In genomic region chr14:23055621-23056256, GRCh38 we compare ENCODE assay signal across 2 cellular contexts.
TF ChIP-seq lines count a peak whose summit lies in the region.

No MANE protein-coding gene starts in this region.

TF ChIP-seq in HepG2, 621 proteins besides CTCF, POLR2A, EP300 and RAD21 (continues in another document):
- TF ChIP-seq ZMYM4 (CRISPR knock-in tag; IDR thresholded peaks at IDR 0.05) (no peak), NKX3-1 (CRISPR knock-in tag; IDR thresholded peaks at IDR 0.05) (no peak), HNRNPLL (IDR thresholded peaks at IDR 0.05; ENCODE audit: low read depth, low read length, poor library complexity, severe bottlenecking) (no peak), ZNF891 (CRISPR knock-in tag; IDR thresholded peaks at IDR 0.05) (0 out of 2 replicates have a peak, but pooled peaks have one; percentile 25), GZF1 (CRISPR knock-in tag; IDR thresholded peaks at IDR 0.05) (no peak; the same call in 1 of the 2 replicates), SKI (IDR thresholded peaks at IDR 0.05; ENCODE audit: partially characterized antibody) (no peak), ZNF205 (CRISPR knock-in tag; IDR thresholded peaks at IDR 0.05) (no peak), ZNF616 (CRISPR knock-in tag; IDR thresholded peaks at IDR 0.05; ENCODE audit: low read depth) (0 out of 2 replicates have a peak, but pooled peaks have one; percentile 52), PTBP1 (IDR thresholded peaks at IDR 0.05; ENCODE audit: low read depth, low read length, poor library complexity, severe bottlenecking) (no peak), ZNF501 (CRISPR knock-in tag; IDR thresholded peaks at IDR 0.05) (no peak; the same call in 1 of the 2 replicates)
- TF ChIP-seq, protein P1, sequence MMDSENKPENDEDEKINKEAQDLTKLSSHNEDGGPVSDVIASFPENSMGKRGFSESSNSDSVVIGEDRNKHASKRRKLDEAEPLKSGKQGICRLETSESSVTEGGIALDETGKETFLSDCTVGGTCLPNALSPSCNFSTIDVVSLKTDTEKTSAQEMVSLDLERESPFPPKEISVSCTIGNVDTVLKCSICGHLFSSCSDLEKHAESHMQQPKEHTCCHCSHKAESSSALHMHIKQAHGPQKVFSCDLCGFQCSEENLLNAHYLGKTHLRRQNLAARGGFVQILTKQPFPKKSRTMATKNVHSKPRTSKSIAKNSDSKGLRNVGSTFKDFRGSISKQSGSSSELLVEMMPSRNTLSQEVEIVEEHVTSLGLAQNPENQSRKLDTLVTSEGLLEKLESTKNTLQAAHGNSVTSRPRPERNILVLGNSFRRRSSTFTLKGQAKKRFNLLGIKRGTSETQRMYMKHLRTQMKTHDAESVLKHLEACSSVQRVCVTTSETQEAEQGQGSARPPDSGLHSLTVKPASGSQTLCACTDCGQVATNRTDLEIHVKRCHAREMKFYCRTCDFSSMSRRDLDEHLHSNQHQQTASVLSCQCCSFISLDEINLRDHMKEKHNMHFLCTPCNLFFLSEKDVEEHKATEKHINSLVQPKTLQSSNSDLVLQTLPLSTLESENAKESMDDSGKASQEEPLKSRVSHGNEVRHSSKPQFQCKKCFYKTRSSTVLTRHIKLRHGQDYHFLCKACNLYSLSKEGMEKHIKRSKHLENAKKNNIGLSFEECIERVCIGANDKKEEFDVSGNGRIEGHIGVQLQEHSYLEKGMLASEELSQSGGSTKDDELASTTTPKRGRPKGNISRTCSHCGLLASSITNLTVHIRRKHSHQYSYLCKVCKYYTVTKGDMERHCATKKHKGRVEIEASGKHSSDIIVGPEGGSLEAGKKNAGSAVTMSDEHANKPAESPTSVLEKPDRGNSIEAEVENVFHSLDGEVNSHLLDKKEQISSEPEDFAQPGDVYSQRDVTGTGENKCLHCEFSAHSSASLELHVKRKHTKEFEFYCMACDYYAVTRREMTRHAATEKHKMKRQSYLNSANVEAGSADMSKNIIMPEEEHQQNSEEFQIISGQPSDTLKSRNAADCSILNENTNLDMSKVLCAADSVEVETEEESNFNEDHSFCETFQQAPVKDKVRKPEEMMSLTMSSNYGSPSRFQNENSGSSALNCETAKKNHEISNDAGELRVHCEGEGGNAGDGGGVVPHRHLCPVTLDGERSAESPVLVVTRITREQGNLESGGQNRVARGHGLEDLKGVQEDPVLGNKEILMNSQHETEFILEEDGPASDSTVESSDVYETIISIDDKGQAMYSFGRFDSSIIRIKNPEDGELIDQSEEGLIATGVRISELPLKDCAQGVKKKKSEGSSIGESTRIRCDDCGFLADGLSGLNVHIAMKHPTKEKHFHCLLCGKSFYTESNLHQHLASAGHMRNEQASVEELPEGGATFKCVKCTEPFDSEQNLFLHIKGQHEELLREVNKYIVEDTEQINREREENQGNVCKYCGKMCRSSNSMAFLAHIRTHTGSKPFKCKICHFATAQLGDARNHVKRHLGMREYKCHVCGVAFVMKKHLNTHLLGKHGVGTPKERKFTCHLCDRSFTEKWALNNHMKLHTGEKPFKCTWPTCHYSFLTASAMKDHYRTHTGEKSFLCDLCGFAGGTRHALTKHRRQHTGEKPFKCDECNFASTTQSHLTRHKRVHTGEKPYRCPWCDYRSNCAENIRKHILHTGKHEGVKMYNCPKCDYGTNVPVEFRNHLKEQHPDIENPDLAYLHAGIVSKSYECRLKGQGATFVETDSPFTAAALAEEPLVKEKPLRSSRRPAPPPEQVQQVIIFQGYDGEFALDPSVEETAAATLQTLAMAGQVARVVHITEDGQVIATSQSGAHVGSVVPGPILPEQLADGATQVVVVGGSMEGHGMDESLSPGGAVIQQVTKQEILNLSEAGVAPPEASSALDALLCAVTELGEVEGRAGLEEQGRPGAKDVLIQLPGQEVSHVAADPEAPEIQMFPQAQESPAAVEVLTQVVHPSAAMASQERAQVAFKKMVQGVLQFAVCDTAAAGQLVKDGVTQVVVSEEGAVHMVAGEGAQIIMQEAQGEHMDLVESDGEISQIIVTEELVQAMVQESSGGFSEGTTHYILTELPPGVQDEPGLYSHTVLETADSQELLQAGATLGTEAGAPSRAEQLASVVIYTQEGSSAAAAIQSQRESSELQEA (CRISPR knock-in tag; IDR thresholded peaks at IDR 0.05; ENCODE audit: not compliant biosample characterization), result peak; percentile 11
- TF ChIP-seq, protein P2, sequence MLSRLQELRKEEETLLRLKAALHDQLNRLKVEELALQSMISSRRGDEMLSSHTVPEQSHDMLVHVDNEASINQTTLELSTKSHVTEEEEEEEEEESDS (CRISPR knock-in tag; IDR thresholded peaks at IDR 0.05; ENCODE audit: borderline replicate concordance), result 0 out of 2 replicates have a peak, but pooled peaks have one; percentile 78
- TF ChIP-seq, protein P3, sequence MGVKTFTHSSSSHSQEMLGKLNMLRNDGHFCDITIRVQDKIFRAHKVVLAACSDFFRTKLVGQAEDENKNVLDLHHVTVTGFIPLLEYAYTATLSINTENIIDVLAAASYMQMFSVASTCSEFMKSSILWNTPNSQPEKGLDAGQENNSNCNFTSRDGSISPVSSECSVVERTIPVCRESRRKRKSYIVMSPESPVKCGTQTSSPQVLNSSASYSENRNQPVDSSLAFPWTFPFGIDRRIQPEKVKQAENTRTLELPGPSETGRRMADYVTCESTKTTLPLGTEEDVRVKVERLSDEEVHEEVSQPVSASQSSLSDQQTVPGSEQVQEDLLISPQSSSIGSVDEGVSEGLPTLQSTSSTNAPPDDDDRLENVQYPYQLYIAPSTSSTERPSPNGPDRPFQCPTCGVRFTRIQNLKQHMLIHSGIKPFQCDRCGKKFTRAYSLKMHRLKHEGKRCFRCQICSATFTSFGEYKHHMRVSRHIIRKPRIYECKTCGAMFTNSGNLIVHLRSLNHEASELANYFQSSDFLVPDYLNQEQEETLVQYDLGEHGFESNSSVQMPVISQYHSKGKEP (CRISPR knock-in tag; IDR thresholded peaks at IDR 0.05), result no peak
- TF ChIP-seq, protein P4, sequence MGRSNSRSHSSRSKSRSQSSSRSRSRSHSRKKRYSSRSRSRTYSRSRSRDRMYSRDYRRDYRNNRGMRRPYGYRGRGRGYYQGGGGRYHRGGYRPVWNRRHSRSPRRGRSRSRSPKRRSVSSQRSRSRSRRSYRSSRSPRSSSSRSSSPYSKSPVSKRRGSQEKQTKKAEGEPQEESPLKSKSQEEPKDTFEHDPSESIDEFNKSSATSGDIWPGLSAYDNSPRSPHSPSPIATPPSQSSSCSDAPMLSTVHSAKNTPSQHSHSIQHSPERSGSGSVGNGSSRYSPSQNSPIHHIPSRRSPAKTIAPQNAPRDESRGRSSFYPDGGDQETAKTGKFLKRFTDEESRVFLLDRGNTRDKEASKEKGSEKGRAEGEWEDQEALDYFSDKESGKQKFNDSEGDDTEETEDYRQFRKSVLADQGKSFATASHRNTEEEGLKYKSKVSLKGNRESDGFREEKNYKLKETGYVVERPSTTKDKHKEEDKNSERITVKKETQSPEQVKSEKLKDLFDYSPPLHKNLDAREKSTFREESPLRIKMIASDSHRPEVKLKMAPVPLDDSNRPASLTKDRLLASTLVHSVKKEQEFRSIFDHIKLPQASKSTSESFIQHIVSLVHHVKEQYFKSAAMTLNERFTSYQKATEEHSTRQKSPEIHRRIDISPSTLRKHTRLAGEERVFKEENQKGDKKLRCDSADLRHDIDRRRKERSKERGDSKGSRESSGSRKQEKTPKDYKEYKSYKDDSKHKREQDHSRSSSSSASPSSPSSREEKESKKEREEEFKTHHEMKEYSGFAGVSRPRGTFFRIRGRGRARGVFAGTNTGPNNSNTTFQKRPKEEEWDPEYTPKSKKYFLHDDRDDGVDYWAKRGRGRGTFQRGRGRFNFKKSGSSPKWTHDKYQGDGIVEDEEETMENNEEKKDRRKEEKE (IDR thresholded peaks at IDR 0.05), result no peak

TF ChIP-seq in SK-N-SH, 30 proteins besides CTCF, POLR2A, EP300 and RAD21:
- TF ChIP-seq ZBTB33 (IDR thresholded peaks at IDR 0.05; ENCODE audit: borderline replicate concordance, low read depth) (no peak), NRF1 (IDR thresholded peaks at IDR 0.05; ENCODE audit: low read depth, low read length) (no peak), POLR2AphosphoS5 (IDR thresholded peaks at IDR 0.05; ENCODE audit: low read depth, low read length) (no peak), SIN3A (IDR thresholded peaks at IDR 0.05; ENCODE audit: borderline replicate concordance, low read depth, low read length) (no peak), PBX3 (IDR thresholded peaks at IDR 0.05) (no peak), MXI1 (IDR thresholded peaks at IDR 0.05; ENCODE audit: low read depth, low read length) (peak; percentile 98), GABPA (IDR thresholded peaks at IDR 0.05; ENCODE audit: low read depth) (no peak), TCF12 (IDR thresholded peaks at IDR 0.05) (peak; percentile 46; the same call in 1 of the 2 replicates), JUND (IDR thresholded peaks at IDR 0.05) (no peak), TEAD4 (IDR thresholded peaks at IDR 0.05; ENCODE audit: borderline replicate concordance, insufficient read depth) (no peak), SMC3 (IDR thresholded peaks at IDR 0.05; ENCODE audit: low read depth, low read length) (peak; percentile 6; the same call in 1 of the 2 replicates), RFX5 (IDR thresholded peaks at IDR 0.05; ENCODE audit: low read length) (no peak), RCOR1 (IDR thresholded peaks at IDR 0.05; ENCODE audit: low read length) (peak; percentile 67), CHD2 (IDR thresholded peaks at IDR 0.05; ENCODE audit: low read length, partially characterized antibody) (peak; percentile 74), ELF1 (IDR thresholded peaks at IDR 0.05) (no peak), RXRA (IDR thresholded peaks at IDR 0.05; ENCODE audit: borderline replicate concordance, low read depth) (no peak), FOXJ3 (CRISPR knock-in tag; IDR thresholded peaks at IDR 0.05) (no peak; the same call in 1 of the 2 replicates), FOXM1 (IDR thresholded peaks at IDR 0.05; ENCODE audit: low read depth) (no peak), NFIC (IDR thresholded peaks at IDR 0.05; ENCODE audit: borderline replicate concordance) (peak; percentile 50; the same call in 1 of the 2 replicates), USF1 (IDR thresholded peaks at IDR 0.05; ENCODE audit: borderline replicate concordance, low read depth) (peak; percentile 78; the same call in 1 of the 2 replicates)
- TF ChIP-seq, protein P5, sequence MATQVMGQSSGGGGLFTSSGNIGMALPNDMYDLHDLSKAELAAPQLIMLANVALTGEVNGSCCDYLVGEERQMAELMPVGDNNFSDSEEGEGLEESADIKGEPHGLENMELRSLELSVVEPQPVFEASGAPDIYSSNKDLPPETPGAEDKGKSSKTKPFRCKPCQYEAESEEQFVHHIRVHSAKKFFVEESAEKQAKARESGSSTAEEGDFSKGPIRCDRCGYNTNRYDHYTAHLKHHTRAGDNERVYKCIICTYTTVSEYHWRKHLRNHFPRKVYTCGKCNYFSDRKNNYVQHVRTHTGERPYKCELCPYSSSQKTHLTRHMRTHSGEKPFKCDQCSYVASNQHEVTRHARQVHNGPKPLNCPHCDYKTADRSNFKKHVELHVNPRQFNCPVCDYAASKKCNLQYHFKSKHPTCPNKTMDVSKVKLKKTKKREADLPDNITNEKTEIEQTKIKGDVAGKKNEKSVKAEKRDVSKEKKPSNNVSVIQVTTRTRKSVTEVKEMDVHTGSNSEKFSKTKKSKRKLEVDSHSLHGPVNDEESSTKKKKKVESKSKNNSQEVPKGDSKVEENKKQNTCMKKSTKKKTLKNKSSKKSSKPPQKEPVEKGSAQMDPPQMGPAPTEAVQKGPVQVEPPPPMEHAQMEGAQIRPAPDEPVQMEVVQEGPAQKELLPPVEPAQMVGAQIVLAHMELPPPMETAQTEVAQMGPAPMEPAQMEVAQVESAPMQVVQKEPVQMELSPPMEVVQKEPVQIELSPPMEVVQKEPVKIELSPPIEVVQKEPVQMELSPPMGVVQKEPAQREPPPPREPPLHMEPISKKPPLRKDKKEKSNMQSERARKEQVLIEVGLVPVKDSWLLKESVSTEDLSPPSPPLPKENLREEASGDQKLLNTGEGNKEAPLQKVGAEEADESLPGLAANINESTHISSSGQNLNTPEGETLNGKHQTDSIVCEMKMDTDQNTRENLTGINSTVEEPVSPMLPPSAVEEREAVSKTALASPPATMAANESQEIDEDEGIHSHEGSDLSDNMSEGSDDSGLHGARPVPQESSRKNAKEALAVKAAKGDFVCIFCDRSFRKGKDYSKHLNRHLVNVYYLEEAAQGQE (IDR thresholded peaks at IDR 0.05; ENCODE audit: low read depth, low read length), result peak; percentile 83
- TF ChIP-seq, protein P6, sequence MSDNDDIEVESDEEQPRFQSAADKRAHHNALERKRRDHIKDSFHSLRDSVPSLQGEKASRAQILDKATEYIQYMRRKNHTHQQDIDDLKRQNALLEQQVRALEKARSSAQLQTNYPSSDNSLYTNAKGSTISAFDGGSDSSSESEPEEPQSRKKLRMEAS (IDR thresholded peaks at IDR 0.05; ENCODE audit: low read depth), result peak; percentile 87
- TF ChIP-seq, protein P7, sequence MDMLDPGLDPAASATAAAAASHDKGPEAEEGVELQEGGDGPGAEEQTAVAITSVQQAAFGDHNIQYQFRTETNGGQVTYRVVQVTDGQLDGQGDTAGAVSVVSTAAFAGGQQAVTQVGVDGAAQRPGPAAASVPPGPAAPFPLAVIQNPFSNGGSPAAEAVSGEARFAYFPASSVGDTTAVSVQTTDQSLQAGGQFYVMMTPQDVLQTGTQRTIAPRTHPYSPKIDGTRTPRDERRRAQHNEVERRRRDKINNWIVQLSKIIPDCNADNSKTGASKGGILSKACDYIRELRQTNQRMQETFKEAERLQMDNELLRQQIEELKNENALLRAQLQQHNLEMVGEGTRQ (IDR thresholded peaks at IDR 0.05; ENCODE audit: borderline replicate concordance, low read depth, low read length), result peak; percentile 47; the same call in 1 of the 2 replicates
